In genomic region chr17:40909351-40909750, GRCh38 we compare ENCODE assay signal across 8 cellular contexts. TPM values are rescaled to one million over a fixed set of nuclear protein-coding genes. Genes with fewer than 3 reads are reported as not detected.
DNase-seq lines count a peak whose midpoint lies in the region; ATAC-seq and TF ChIP-seq lines count a peak whose summit lies in the region.

No MANE protein-coding gene starts in this region.

- peak; percentile 38 to 66 (median 52) for DNase-seq in CD4-positive, alpha-beta T cell
- peak in 58 of 76 experiments; percentile 2 to 71 (median 34) for DNase-seq in HUDEP-2 (lab: John Stamatoyannopoulos, UW; ENCODE audit: unreplicated experiment in 76 of 76)
- DNase-seq in NT2/D1 (ENCODE audit: low read depth, low spot score), result peak; percentile 43
- peak; percentile 44 for DNase-seq in activated CD8-positive, alpha-beta memory T cell treated with anti-CD3 and anti-CD28 coated beads, Interleukin-2, amount 50 U/mL, for 24 hours (ENCODE audit: extremely low read depth)
- peak; percentile 97 for DNase-seq in epithelial cell of esophagus (ENCODE audit: low read depth)
- peak; percentile 85 for DNase-seq in mucosa of gallbladder (ENCODE audit: low spot score)
- DNase-seq in stimulated activated CD8-positive, alpha-beta memory T cell treated with anti-CD3 and anti-CD28 coated beads, Interleukin-4, amount 100 ng/mL, for 4 hours (ENCODE audit: low read depth in 2 of 2, low spot score in 1 of 2), result peak; percentile 24 to 31

- H3K9me3 ChIP-seq in CD4-positive, alpha-beta T cell (ENCODE audit: control insufficient read depth, low read length), result no peaks in the 10 kb centered on the region
- H3K9me3 ChIP-seq in NT2/D1 (ENCODE audit: insufficient read depth, low read length), result no peaks in the 10 kb centered on the region

- intact Hi-C loops in CD4-positive, alpha-beta T cell (cut with DNase I, micrococcal nuclease), result loop anchor here (1.0 to 5.0 kb wide), 9 partner anchors 398 to 758 kb away; partner anchors contain the start of gene KRTAP16-1 (in 1 of the 2)

- H3K4me3 ChIP-seq in NT2/D1 (ENCODE audit: insufficient read length, low read depth) (no peak overlapping the region), epithelial cell of esophagus (ENCODE audit: low read length) (no peak overlapping the region)

- no peaks in the 10 kb centered on the region for H3K36me3 Mint-ChIP-seq in CD4-positive, alpha-beta T cell (ENCODE audit: low read depth)

- H3K27ac ChIP-seq in CD4-positive, alpha-beta T cell (ENCODE audit: low read depth, low read length), result no peak overlapping the region

- POLR2A ChIA-PET in CD4-positive, alpha-beta T cell (lab: Charles Lee), result no interaction called here

- H3K27ac Mint-ChIP-seq in CD4-positive, alpha-beta T cell, result no peak overlapping the region

- peak; percentile 82 for TF ChIP-seq CTCF in CD4-positive, alpha-beta T cell (IDR thresholded peaks at IDR 0.05)
- TF ChIP-seq CTCF in epithelial cell of esophagus (IDR thresholded peaks at IDR 0.05; ENCODE audit: insufficient read depth, low read depth, low read length, missing control alignments), result peak; percentile 82

- no peaks in the 10 kb centered on the region for H3K36me3 ChIP-seq in NT2/D1 (ENCODE audit: insufficient read depth, insufficient read length, low read length)

- H3K27me3 ChIP-seq in CD4-positive, alpha-beta T cell (ENCODE audit: control insufficient read depth, insufficient read depth, low read length), result peaks cover 25% of the 10 kb centered on the region
- no peaks in the 10 kb centered on the region for H3K27me3 ChIP-seq in NT2/D1 (ENCODE audit: insufficient read depth, insufficient read length)

- H3K9me3 Mint-ChIP-seq in CD4-positive, alpha-beta T cell, result no peaks in the 10 kb centered on the region

- H3K27me3 Mint-ChIP-seq in CD4-positive, alpha-beta T cell, result peaks cover 59% of the 10 kb centered on the region

- peak; percentile 91 for ATAC-seq in CD4-positive, alpha-beta T cell (ENCODE audit: poor library complexity)
- no peak for ATAC-seq in HG03025 (IDR thresholded peaks at IDR 0.05; ENCODE audit: low FRiP score, unreplicated experiment)

- H3K4me1 Mint-ChIP-seq in CD4-positive, alpha-beta T cell (ENCODE audit: low read depth), result no peaks in the 10 kb centered on the region

- H3K4me3 Mint-ChIP-seq in CD4-positive, alpha-beta T cell, result no peak overlapping the region

- H3K4me1 ChIP-seq in NT2/D1 (ENCODE audit: insufficient read depth, insufficient read length), result no peaks in the 10 kb centered on the region

- no peak overlapping the region for H3K9ac ChIP-seq in NT2/D1 (ENCODE audit: insufficient read length, low read depth)

- CTCF ChIA-PET in CD4-positive, alpha-beta T cell (lab: Charles Lee), result interaction anchor here (1.0 to 4.7 kb wide), 4 partner anchors 640 to 756 kb away, joined by 5 to 34 read pairs (median 14); no protein-coding TSS in a partner anchor

RNA-seq across cellular contexts. Expression of gene KRT20, which starts 24.3 kb away (rescaled TPM):
- not detected for total RNA-seq in CD4-positive, alpha-beta T cell
- 0.32 TPM for total RNA-seq in mucosa of gallbladder

RNA-seq across cellular contexts. Expression of gene KRT23, which starts 28.1 kb away (rescaled TPM):
- total RNA-seq in CD4-positive, alpha-beta T cell, result not detected
- total RNA-seq in mucosa of gallbladder, result 7.0 TPM

RNA-seq across cellular contexts. Expression of gene KRT12, which starts 42.3 kb away (rescaled TPM):
- not detected for total RNA-seq in CD4-positive, alpha-beta T cell
- not detected for total RNA-seq in mucosa of gallbladder

RNA-seq across cellular contexts. Expression of gene KRT39, which starts 57.4 kb away (rescaled TPM):
- not detected for total RNA-seq in CD4-positive, alpha-beta T cell
- total RNA-seq in mucosa of gallbladder, result not detected

Comparison
In these comparisons a context has a peak if more than half of its experiments do, and no peak if none do; other contexts are left out.
1. DNase-seq: peak in every context shown above with its lines; median percentile 97 in epithelial cell of esophagus; 85 in mucosa of gallbladder; 52 in CD4-positive, alpha-beta T cell; 44 in activated CD8-positive, alpha-beta memory T cell treated with anti-CD3 and anti-CD28 coated beads, Interleukin-2, amount 50 U/mL, for 24 hours; 43 in NT2/D1; 34 in HUDEP-2; 28 in stimulated activated CD8-positive, alpha-beta memory T cell treated with anti-CD3 and anti-CD28 coated beads, Interleukin-4, amount 100 ng/mL, for 4 hours.